In the genomic region with DNA sequence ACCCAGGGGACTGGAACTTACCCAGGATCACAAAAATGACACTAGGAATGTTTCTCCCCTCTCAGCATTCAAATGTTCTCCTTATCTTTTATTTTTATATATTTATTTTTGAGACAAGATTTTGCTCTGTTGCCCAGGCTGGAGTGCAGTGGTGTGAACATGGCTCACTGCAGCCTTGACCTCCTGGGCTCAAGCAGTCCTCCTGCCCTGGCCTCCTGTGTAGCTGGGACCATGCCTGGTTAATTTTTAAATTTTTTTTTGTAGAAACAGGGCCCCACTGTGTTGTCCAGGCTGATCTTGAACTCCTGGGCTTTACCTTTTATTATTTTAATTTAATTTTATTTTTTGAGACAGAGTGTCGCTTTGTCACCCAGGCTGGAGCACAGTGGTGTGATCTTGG, we compare ENCODE assay signal across 14 cellular contexts.
A peak's percentile ranks its signal among the peaks of the same experiment; 100 is the strongest.
DNase-seq lines count a peak whose midpoint lies in the region; ATAC-seq and TF ChIP-seq lines count a peak whose summit lies in the region.
"Had no signal": no experiment of that assay in that cellular context is flagged by ENCODE, and none has a peak within 500 bp of the region (broad histone marks: within the 10 kb centered on the region; RNA-seq: fewer than 3 reads in every experiment).

No MANE protein-coding gene starts in this region.

- no peaks in the 10 kb centered on the region for H3F3A ChIP-seq in PC-9 (ENCODE audit: insufficient read depth, low read depth)

- peak overlapping the region; percentile 72 for H3K4me2 ChIP-seq in mammary epithelial cell (ENCODE audit: insufficient read depth, low read depth, low read length)
- no peak overlapping the region for H3K4me2 ChIP-seq in PC-9
- H3K4me2 ChIP-seq: BLaER1 had no signal

- no peak overlapping the region for H3K9ac ChIP-seq in mammary epithelial cell (ENCODE audit: insufficient read depth, low read length)
- H3K9ac ChIP-seq: BLaER1 had no signal

- H3K36me3 ChIP-seq in mammary epithelial cell (ENCODE audit: insufficient read depth, low read length) = no peaks in the 10 kb centered on the region
- no peaks in the 10 kb centered on the region for H3K36me3 ChIP-seq in prostate gland
- no peaks in the 10 kb centered on the region for H3K36me3 ChIP-seq in PC-9 (ENCODE audit: low read depth)
- H3K36me3 ChIP-seq: BLaER1 had no signal

- H3K4me3 Mint-ChIP-seq in MCF 10A (ENCODE audit: unreplicated experiment) = no peak overlapping the region
- H3K4me3 Mint-ChIP-seq: CD4-positive, CD25-positive, alpha-beta regulatory T cell had no signal

- no peaks in the 10 kb centered on the region for H3K27me3 Mint-ChIP-seq in MCF 10A (ENCODE audit: insufficient read depth, unreplicated experiment)
- H3K27me3 Mint-ChIP-seq: CD4-positive, CD25-positive, alpha-beta regulatory T cell had no signal

- dilution Hi-C loops in mammary epithelial cell (cut with HindIII; ENCODE audit: low sequenced_read_pairs) = no loop called here

- ATAC-seq in left colon = peak; percentile 9
- ATAC-seq: K562 had no signal

- H4K20me1 ChIP-seq in mammary epithelial cell (ENCODE audit: insufficient read depth, low read length) = no peaks in the 10 kb centered on the region
- peaks cover 6% of the 10 kb centered on the region for H4K20me1 ChIP-seq in PC-9 (ENCODE audit: insufficient read depth)
- H4K20me1 ChIP-seq: BLaER1 had no signal

- no peak overlapping the region for H2AFZ ChIP-seq in mammary epithelial cell (ENCODE audit: low read depth, low read length)
- H2AFZ ChIP-seq in PC-9 = no peak overlapping the region

- H3K36me3 Mint-ChIP-seq in MCF 10A (ENCODE audit: insufficient read depth, unreplicated experiment) = no peaks in the 10 kb centered on the region
- H3K36me3 Mint-ChIP-seq: CD4-positive, CD25-positive, alpha-beta regulatory T cell had no signal

- TF ChIP-seq CTCF in mammary epithelial cell (conservative IDR thresholded peaks at IDR 0.05 in 1 of 2, IDR thresholded peaks at IDR 0.05 in 1 of 2; ENCODE audit: extremely low read depth in 1 of 2, insufficient read depth in 1 of 2, low read depth in 1 of 2, low read length in 2 of 2) (no peak), MCF 10A (IDR thresholded peaks at IDR 0.05; ENCODE audit: unreplicated experiment) (no peak), prostate gland (IDR thresholded peaks at IDR 0.05) (no peak), PC-9 (conservative IDR thresholded peaks at IDR 0.05) (no peak)

- CTCF ChIA-PET in mammary epithelial cell (lab: Charles Lee; ENCODE audit: low non-redundant PET) (no interaction called here), MCF 10A (lab: Yijun Ruan, JAX) (interaction anchor here (1.1 to 1.5 kb wide), 2 partner anchors 11 to 13 kb away, joined by 3 read pairs; no protein-coding TSS in a partner anchor), PC-9 (lab: Charles Lee) (no interaction called here)

- POLR2A ChIA-PET in MCF 10A (lab: Yijun Ruan, JAX) (interaction anchor here (0.8 to 1.0 kb wide), 2 partner anchors 13 to 108 kb away, joined by 3 read pairs; partner anchors contain the start of gene PCCA), PC-9 (lab: Charles Lee; ENCODE audit: unreplicated experiment) (no interaction called here)

- H3K27me3 ChIP-seq in mammary epithelial cell (ENCODE audit: insufficient read depth, low read length) (no peaks in the 10 kb centered on the region), prostate gland (replicated peaks; ENCODE audit: insufficient read depth) (no peaks in the 10 kb centered on the region), PC-9 (ENCODE audit: insufficient read depth, low read depth) (no peaks in the 10 kb centered on the region)
- H3K27me3 ChIP-seq: BLaER1 had no signal

- H3K4me1 ChIP-seq in mammary epithelial cell (ENCODE audit: insufficient read depth, low read length) (peaks cover 19% of the 10 kb centered on the region), prostate gland (replicated peaks) (no peaks in the 10 kb centered on the region), PC-9 (replicated peaks; ENCODE audit: insufficient read depth) (no peaks in the 10 kb centered on the region)
- H3K4me1 ChIP-seq: BLaER1 had no signal

- H3K27ac ChIP-seq in mammary epithelial cell (ENCODE audit: insufficient read depth, low read depth, low read length) (peak overlapping the region; percentile 59), prostate gland (peak overlapping the region; percentile 18 to 54), PC-9 (no peak overlapping the region), substantia nigra (ENCODE audit: low read depth, low read length, poor library complexity, severe bottlenecking) (no peak overlapping the region)
- H3K27ac ChIP-seq: BLaER1 had no signal

- H3K4me3 ChIP-seq in mammary epithelial cell (replicated peaks in 1 of 3; ENCODE audit: insufficient read depth in 1 of 3, low read depth in 2 of 3, low read length in 3 of 3) (no peak overlapping the region), prostate gland (no peak overlapping the region), PC-9 (no peak overlapping the region)
- H3K4me3 ChIP-seq: BLaER1, K562 had no signal

- intact Hi-C loops in mammary epithelial cell (cut with micrococcal nuclease) (no loop called here), MCF 10A (cut with micrococcal nuclease) (no loop called here), left colon (cut with DNase I, micrococcal nuclease) (no loop called here), prostate gland (cut with DNase I) (no loop called here), PC-9 (cut with micrococcal nuclease; ENCODE audit: unreplicated experiment) (no loop called here)

- no TSS peak for BruUV-seq in mammary epithelial cell (replicated peaks; lab: Mats Ljungman, UMichigan)
- no TSS peak for BruUV-seq in MCF 10A (replicated peaks; lab: Mats Ljungman, UMichigan)
- no TSS peak for BruUV-seq in PC-9 (replicated peaks; lab: Mats Ljungman, UMichigan)

- no peaks in the 10 kb centered on the region for H3K9me3 ChIP-seq in mammary epithelial cell (replicated peaks; ENCODE audit: insufficient read depth, low read length)
- no peaks in the 10 kb centered on the region for H3K9me3 ChIP-seq in prostate gland
- H3K9me3 ChIP-seq in PC-9 (ENCODE audit: insufficient read depth, low read depth) = no peaks in the 10 kb centered on the region

- in situ Hi-C loops in mammary epithelial cell (cut with MboI; ENCODE audit: low sequenced_read_pairs in 2 of 2) = no loop called here

- H3K4me1 Mint-ChIP-seq in MCF 10A (ENCODE audit: insufficient read depth, unreplicated experiment) = peaks cover 7% of the 10 kb centered on the region

- H3K27ac Mint-ChIP-seq in MCF 10A (ENCODE audit: low read depth, unreplicated experiment) = no peak overlapping the region
- H3K27ac Mint-ChIP-seq: CD4-positive, CD25-positive, alpha-beta regulatory T cell had no signal

- H3K9me3 Mint-ChIP-seq in MCF 10A (ENCODE audit: unreplicated experiment) = no peaks in the 10 kb centered on the region

- no peaks in the 10 kb centered on the region for H3K9me2 ChIP-seq in PC-9 (ENCODE audit: insufficient read depth)

- DNase-seq in mammary epithelial cell = no peak
- DNase-seq in MCF 10A (ENCODE audit: unreplicated experiment) = no peak
- no peak for DNase-seq in left colon
- no peak for DNase-seq in prostate gland (ENCODE audit: low spot score)
- DNase-seq in putamen (ENCODE audit: low spot score) = no peak
- DNase-seq in PC-9 = no peak
- DNase-seq in substantia nigra (lab: John Stamatoyannopoulos, UW) = no peak
- DNase-seq: 8988T; AML-193; CD4-positive, CD25-positive, alpha-beta regulatory T cell; DMS53; GF-D8 had no signal

- TF ChIP-seq POLR2A in prostate gland (IDR thresholded peaks at IDR 0.05) = no peak

- H3K79me2 ChIP-seq in mammary epithelial cell (ENCODE audit: insufficient read depth, low read length) = no peaks in the 10 kb centered on the region
- H3K79me2 ChIP-seq in PC-9 (ENCODE audit: low read depth) = no peaks in the 10 kb centered on the region

- WGBS in mammary epithelial cell (ENCODE audit: low coverage, missing lambda C conversion rate) = 100% methylated on average over 1 of the region's 1 CpG
- 94% methylated on average over 1 of the region's 1 CpG for WGBS in prostate gland

Comparison
In these comparisons a context has a peak if more than half of its experiments do, and no peak if none do; other contexts are left out.
1. H3K27ac ChIP-seq: peak in mammary epithelial cell (single experiment) and prostate gland (2 of 2); none in PC-9 (single experiment) and substantia nigra (single experiment).